Comparison of ENCODE assay signal across 9 cellular contexts in the genomic region with DNA sequence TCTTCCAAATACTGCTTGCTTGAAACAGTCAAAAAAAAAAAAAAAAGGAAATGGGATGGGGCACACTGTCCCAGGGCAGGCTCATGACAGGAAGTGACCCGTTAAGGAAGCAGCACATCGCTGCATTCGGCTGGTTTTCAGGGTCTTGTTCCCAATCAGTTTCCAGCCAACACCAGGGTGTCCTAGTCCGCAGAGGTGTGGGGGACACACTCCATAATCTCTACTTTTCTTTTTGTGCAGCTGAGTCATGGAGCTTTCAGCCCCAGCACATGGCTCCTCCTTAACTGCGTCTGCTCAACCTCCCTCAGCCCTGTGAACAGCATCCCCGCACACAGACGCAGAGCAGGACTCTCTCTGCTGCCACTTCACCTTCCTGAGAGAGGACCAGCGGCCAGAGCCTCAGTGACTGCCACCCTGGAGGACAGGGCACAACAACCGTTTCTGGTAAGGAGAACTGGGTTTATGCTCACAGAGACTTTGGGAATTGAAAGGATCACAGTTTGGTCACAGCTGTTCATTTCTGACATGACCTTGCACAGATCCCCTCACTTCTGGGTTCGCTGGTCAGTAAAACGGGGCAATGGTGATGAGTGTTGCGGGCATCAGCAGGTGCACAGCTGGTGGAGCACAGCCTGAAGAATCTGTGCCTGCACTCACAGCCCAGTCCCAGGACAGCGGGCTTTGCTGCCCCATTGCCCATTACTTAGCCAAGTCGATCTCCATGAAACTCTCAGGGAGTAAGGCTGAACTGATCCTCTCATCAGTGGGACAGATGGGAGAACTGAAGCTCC. TPM values are rescaled to one million over a fixed set of nuclear protein-coding genes. Genes with fewer than 3 reads are reported as not detected.
DNase-seq lines count a peak whose midpoint lies in the region; ATAC-seq and TF ChIP-seq lines count a peak whose summit lies in the region.
"Had no signal": no experiment of that assay in that cellular context is flagged by ENCODE, and none has a peak within 500 bp of the region (broad histone marks: within the 10 kb centered on the region; RNA-seq: fewer than 3 reads in every experiment).

Gene GIMAP5 (plus strand): TSS at position 154 of the 791 bp plus-strand sequence. CDS start 3,467 bp downstream, outside the sequence.

- 36 to 38% methylated on average over 14 of the region's 14 CpGs for WGBS in tibial nerve, 2 donors

- H3K4me3 ChIP-seq in tibial nerve (peak within 1 kb of the TSS; percentile 24 to 45 (median 34)), SJCRH30 (no peak within 1 kb of the TSS)

- no peak for TF ChIP-seq CTCF in tibial nerve (IDR thresholded peaks at IDR 0.05)

- peak; percentile 38 for ATAC-seq in GM18867 (IDR thresholded peaks at IDR 0.05; ENCODE audit: unreplicated experiment)
- ATAC-seq in HG03342 (IDR thresholded peaks at IDR 0.05; ENCODE audit: unreplicated experiment), result peak; percentile 63
- peak; percentile 44 for ATAC-seq in left lobe of liver
- ATAC-seq in HG03469 (IDR thresholded peaks at IDR 0.05; ENCODE audit: unreplicated experiment), result no peak

- H3K27me3 ChIP-seq in tibial nerve (peaks cover 0 to 3% of the 10 kb centered on the region in 2 donors), SJCRH30 (peaks cover 6% of the 10 kb centered on the region; the same call in 1 of the 2 replicates)

- no peak for TF ChIP-seq POLR2A in tibial nerve (IDR thresholded peaks at IDR 0.05)

- H3K27ac ChIP-seq in tibial nerve (peak within 1 kb of the TSS; percentile 42 to 81 (median 58)), SJCRH30 (no peak within 1 kb of the TSS)
- H3K27ac ChIP-seq: epithelial cell of prostate had no signal

- peak in 1 of 2 donors; percentile 72 for TF ChIP-seq EP300 in tibial nerve (IDR thresholded peaks at IDR 0.05)

- no peaks in the 10 kb centered on the region for H3K9me3 ChIP-seq in tibial nerve
- H3K9me3 ChIP-seq in SJCRH30 (replicated peaks), result no peaks in the 10 kb centered on the region

- H3K4me1 ChIP-seq in tibial nerve (no peaks in the 10 kb centered on the region), SJCRH30 (no peaks in the 10 kb centered on the region)

- DNase-seq in activated T-helper 1 cell treated with Interleukin-2 at 50 U/mL for 16 hours (ENCODE audit: low read depth) (peak; percentile 48), left lobe of liver (ENCODE audit: low spot score) (no peak), tibial nerve (ENCODE audit: low spot score in 2 of 2) (no peak), SJCRH30 (no peak), HUDEP-2 (lab: John Stamatoyannopoulos, UW; ENCODE audit: unreplicated experiment in 76 of 76) (no peak)

- peaks cover 0 to 7% (median 0%) of the 10 kb centered on the region in 3 donors for H3K36me3 ChIP-seq in tibial nerve
- H3K36me3 ChIP-seq in SJCRH30, result no peaks in the 10 kb centered on the region

RNA-seq across cellular contexts. Expression of gene GIMAP5, which starts in this region (rescaled TPM):
- total RNA-seq in left lobe of liver, result 3.7 TPM
- total RNA-seq in tibial nerve, result 10 to 100 TPM; 22.0 to 36.7 (median 33.4) TPM
- total RNA-seq in SJCRH30 (2014; rRNA removed; shearing (Covaris generic)), result not detected in 2 replicates
